ENCODE assay signal across 17 cellular contexts in the genomic region with DNA sequence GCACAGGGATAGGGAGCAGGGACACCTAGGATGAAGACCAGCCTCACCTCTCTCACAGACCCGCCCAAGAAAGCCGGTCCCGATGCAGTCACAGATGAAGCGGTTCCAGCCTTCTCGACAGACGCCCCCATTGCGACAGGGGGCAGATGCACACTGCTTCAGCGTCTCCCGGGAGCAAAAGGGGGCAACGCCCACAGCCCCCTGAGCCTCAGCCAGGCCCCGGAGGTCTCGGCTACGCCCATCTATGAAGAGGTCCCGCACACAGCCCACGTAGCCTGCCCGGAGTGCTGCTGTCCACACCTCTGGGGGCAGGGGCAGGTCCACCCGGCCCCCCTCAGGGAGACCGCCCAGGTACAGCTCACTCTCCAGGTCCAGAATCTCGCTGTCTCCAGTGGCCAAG.
DNase-seq lines count a peak whose midpoint lies in the region; ATAC-seq and TF ChIP-seq lines count a peak whose summit lies in the region.
"Had no signal": no experiment of that assay in that cellular context is flagged by ENCODE, and none has a peak within 500 bp of the region (broad histone marks: within the 10 kb centered on the region; RNA-seq: fewer than 3 reads in every experiment).

No MANE protein-coding gene starts in this region.

- H3K36me3 Mint-ChIP-seq in CD14-positive monocyte (no peaks in the 10 kb centered on the region), immature natural killer cell (no peaks in the 10 kb centered on the region), progenitor cell of endocrine pancreas (ENCODE audit: insufficient read depth) (no peaks in the 10 kb centered on the region)
- H3K36me3 Mint-ChIP-seq: activated naive CD4-positive, alpha-beta T cell treated with anti-CD3 and anti-CD28 coated beads, Interleukin-2, amount 50 U/mL, for 72 hours; natural killer cell treated with Interleukin-12 subunit alpha and Interleukin-12 subunit beta and Interleukin-15 and Interleukin-18, amount 100 ng/mL, for 72 hours had no signal

- H3K27me3 ChIP-seq in left ventricle myocardium inferior (ENCODE audit: low read depth) (peaks cover 22% of the 10 kb centered on the region), dorsolateral prefrontal cortex (no peaks in the 10 kb centered on the region), vagina (no peaks in the 10 kb centered on the region)

- H3K9me3 Mint-ChIP-seq in CD14-positive monocyte (peaks cover 0 to 2% (median 0%) of the 10 kb centered on the region in 7 donors), immature natural killer cell (no peaks in the 10 kb centered on the region), progenitor cell of endocrine pancreas (ENCODE audit: low read depth) (no peaks in the 10 kb centered on the region)
- H3K9me3 Mint-ChIP-seq: activated naive CD4-positive, alpha-beta T cell treated with anti-CD3 and anti-CD28 coated beads, Interleukin-2, amount 50 U/mL, for 72 hours; natural killer cell treated with Interleukin-12 subunit alpha and Interleukin-12 subunit beta and Interleukin-15 and Interleukin-18, amount 100 ng/mL, for 72 hours had no signal

- H3K9me3 ChIP-seq in left ventricle myocardium inferior (replicated peaks): no peaks in the 10 kb centered on the region
- no peaks in the 10 kb centered on the region for H3K9me3 ChIP-seq in vagina

- DNase-seq in left ventricle myocardium inferior: no peak
- DNase-seq in Right ventricle myocardium superior: no peak
- no peak for DNase-seq in dorsolateral prefrontal cortex
- peak; percentile 54 for DNase-seq in sciatic nerve (ENCODE audit: low spot score)
- no peak for DNase-seq in vagina (ENCODE audit: extremely low spot score in 2 of 2)
- DNase-seq in CD14-positive monocyte (ENCODE audit: low spot score): no peak
- DNase-seq in immature natural killer cell: no peak
- DNase-seq in progenitor cell of endocrine pancreas (ENCODE audit: low spot score, unreplicated experiment): no peak
- DNase-seq: activated CD4-positive, alpha-beta T cell treated with anti-CD3 and anti-CD28 coated beads for 4 hours; cortex of kidney; mesendoderm; MM.1S; SIG-M5; T-helper 1 cell had no signal

- peak overlapping the region; percentile 38 for H3K4me3 ChIP-seq in left ventricle myocardium inferior
- no peak overlapping the region for H3K4me3 ChIP-seq in dorsolateral prefrontal cortex
- peak overlapping the region; percentile 13 to 16 for H3K4me3 ChIP-seq in vagina

- H3K27ac Mint-ChIP-seq in CD14-positive monocyte (no peak overlapping the region), immature natural killer cell (no peak overlapping the region), progenitor cell of endocrine pancreas (no peak overlapping the region)
- H3K27ac Mint-ChIP-seq: activated naive CD4-positive, alpha-beta T cell treated with anti-CD3 and anti-CD28 coated beads, Interleukin-2, amount 50 U/mL, for 72 hours; natural killer cell treated with Interleukin-12 subunit alpha and Interleukin-12 subunit beta and Interleukin-15 and Interleukin-18, amount 100 ng/mL, for 72 hours had no signal

- ATAC-seq in Right ventricle myocardium superior (ENCODE audit: poor library complexity): no peak
- ATAC-seq in sciatic nerve: no peak
- ATAC-seq: activated naive CD4-positive, alpha-beta T cell treated with anti-CD3 and anti-CD28 coated beads, Interleukin-2, amount 50 U/mL, for 72 hours had no signal

- intact Hi-C loops in left ventricle myocardium inferior (cut with micrococcal nuclease) (no loop called here), Right ventricle myocardium superior (cut with DNase I) (no loop called here), dorsolateral prefrontal cortex (cut with DNase I) (no loop called here), sciatic nerve (cut with DNase I) (no loop called here), vagina (cut with DNase I) (no loop called here), CD14-positive monocyte (cut with micrococcal nuclease) (no loop called here)

- TF ChIP-seq POLR2A in vagina (IDR thresholded peaks at IDR 0.05): no peak

- H3K4me1 Mint-ChIP-seq in CD14-positive monocyte: peaks cover 55% of the 10 kb centered on the region
- H3K4me1 Mint-ChIP-seq in immature natural killer cell: no peaks in the 10 kb centered on the region
- no peaks in the 10 kb centered on the region for H3K4me1 Mint-ChIP-seq in progenitor cell of endocrine pancreas (ENCODE audit: low read depth)

- H3K4me1 ChIP-seq in left ventricle myocardium inferior: peaks cover 13% of the 10 kb centered on the region
- peaks cover 15% of the 10 kb centered on the region for H3K4me1 ChIP-seq in vagina

- H3K36me3 ChIP-seq in left ventricle myocardium inferior (no peaks in the 10 kb centered on the region), vagina (no peaks in the 10 kb centered on the region)

- H3K27me3 Mint-ChIP-seq in CD14-positive monocyte (ENCODE audit: low read depth in 3 of 3): peaks cover 0 to 8% (median 1%) of the 10 kb centered on the region in 3 donors
- peaks cover 1 to 4% (median 4%) of the 10 kb centered on the region in 3 donors for H3K27me3 Mint-ChIP-seq in immature natural killer cell (ENCODE audit: low read depth in 3 of 3)
- H3K27me3 Mint-ChIP-seq in progenitor cell of endocrine pancreas: peaks cover 14% of the 10 kb centered on the region
- H3K27me3 Mint-ChIP-seq: natural killer cell treated with Interleukin-12 subunit alpha and Interleukin-12 subunit beta and Interleukin-15 and Interleukin-18, amount 100 ng/mL, for 72 hours had no signal

- peak overlapping the region; percentile 44 for H3K27ac ChIP-seq in left ventricle myocardium inferior (replicated peaks)
- H3K27ac ChIP-seq in dorsolateral prefrontal cortex: peak overlapping the region in 40 of 59 donors; percentile 3 to 74 (median 53)
- H3K27ac ChIP-seq in vagina: peak overlapping the region; percentile 1
- H3K27ac ChIP-seq: HL-60 had no signal

- no peak overlapping the region for H3K4me3 Mint-ChIP-seq in CD14-positive monocyte
- no peak overlapping the region for H3K4me3 Mint-ChIP-seq in immature natural killer cell
- H3K4me3 Mint-ChIP-seq in progenitor cell of endocrine pancreas (ENCODE audit: low read depth): no peak overlapping the region
- H3K4me3 Mint-ChIP-seq: natural killer cell treated with Interleukin-12 subunit alpha and Interleukin-12 subunit beta and Interleukin-15 and Interleukin-18, amount 100 ng/mL, for 72 hours had no signal

- TF ChIP-seq CTCF in left ventricle myocardium inferior (IDR thresholded peaks at IDR 0.05; ENCODE audit: borderline replicate concordance) (no peak), dorsolateral prefrontal cortex (IDR thresholded peaks at IDR 0.05 in 54 of 56, conservative IDR thresholded peaks at IDR 0.05 in 2 of 56; ENCODE audit: low read depth in 1 of 56, partially characterized antibody in 56 of 56) (no peak), vagina (IDR thresholded peaks at IDR 0.05) (no peak), CD14-positive monocyte (IDR thresholded peaks at IDR 0.05) (no peak), progenitor cell of endocrine pancreas (IDR thresholded peaks at IDR 0.05; ENCODE audit: unreplicated experiment) (no peak)

Comparison
In these comparisons a context has a peak if more than half of its experiments do, and no peak if none do; other contexts are left out.
1. H3K27ac ChIP-seq: peak in every context shown above with its lines; median percentile 53 in dorsolateral prefrontal cortex; 44 in left ventricle myocardium inferior; 1 in vagina.
2. H3K4me3 ChIP-seq: peak in left ventricle myocardium inferior (single experiment) and vagina (2 of 2); none in dorsolateral prefrontal cortex (0 of 59).